Comparison of ENCODE assay signal across 8 cellular contexts in genomic region chr13:48094404-48094780, GRCh38. TPM values are rescaled to one million over a fixed set of nuclear protein-coding genes. Genes with fewer than 3 reads are reported as not detected.
DNase-seq lines count a peak whose midpoint lies in the region; ATAC-seq lines count a peak whose summit lies in the region.

No MANE protein-coding gene starts in this region.

- peak overlapping the region; percentile 74 for H3K4me3 ChIP-seq in iPS-20b (ENCODE audit: low read length)

- no peak for DNase-seq in activated T-cell treated with anti-CD3 and anti-CD28 coated beads, Interleukin-2, amount 50 U/mL, for 24 hours
- DNase-seq in activated T-cell treated with anti-CD3 and anti-CD28 coated beads, Interleukin-2, amount 50 U/mL, for 1 hour = no peak
- DNase-seq in amniotic epithelial cell (ENCODE audit: low read depth) (peak; percentile 4), HPDE6-E6E7 (ENCODE audit: extremely low spot score) (no peak), left lobe of liver (ENCODE audit: low spot score) (no peak)
- DNase-seq in stimulated activated effector memory CD8-positive, alpha-beta T cell treated with anti-CD3 and anti-CD28 coated beads, Interleukin-12 subunit alpha, Interleukin-12 subunit beta, amount 100 ng/mL, for 72 hours (ENCODE audit: low spot score in 2 of 2) = peak in 1 of 2 donors; percentile 52

- peak; percentile 21 for ATAC-seq in HG03571 (IDR thresholded peaks at IDR 0.05; ENCODE audit: unreplicated experiment)
- peak; percentile 25 for ATAC-seq in stimulated activated effector memory CD8-positive, alpha-beta T cell treated with anti-CD3 and anti-CD28 coated beads, Interleukin-12 subunit alpha, Interleukin-12 subunit beta, amount 100 ng/mL, for 72 hours
- no peak for ATAC-seq in left lobe of liver

- H3K4me3 Mint-ChIP-seq in activated T-cell treated with anti-CD3 and anti-CD28 coated beads, Interleukin-2, amount 50 U/mL, for 24 hours = peak overlapping the region; percentile 99
- peak overlapping the region; percentile 95 for H3K4me3 Mint-ChIP-seq in stimulated activated effector memory CD8-positive, alpha-beta T cell treated with anti-CD3 and anti-CD28 coated beads, Interleukin-12 subunit alpha, Interleukin-12 subunit beta, amount 100 ng/mL, for 72 hours

- H3K4me1 Mint-ChIP-seq in activated T-cell treated with anti-CD3 and anti-CD28 coated beads, Interleukin-2, amount 50 U/mL, for 24 hours (ENCODE audit: low read depth) = peaks cover 41% of the 10 kb centered on the region
- peaks cover 44% of the 10 kb centered on the region for H3K4me1 Mint-ChIP-seq in stimulated activated effector memory CD8-positive, alpha-beta T cell treated with anti-CD3 and anti-CD28 coated beads, Interleukin-12 subunit alpha, Interleukin-12 subunit beta, amount 100 ng/mL, for 72 hours

- peaks cover 40% of the 10 kb centered on the region for H3K36me3 Mint-ChIP-seq in activated T-cell treated with anti-CD3 and anti-CD28 coated beads, Interleukin-2, amount 50 U/mL, for 24 hours (ENCODE audit: low read depth)
- H3K36me3 Mint-ChIP-seq in stimulated activated effector memory CD8-positive, alpha-beta T cell treated with anti-CD3 and anti-CD28 coated beads, Interleukin-12 subunit alpha, Interleukin-12 subunit beta, amount 100 ng/mL, for 72 hours = peaks cover 32% of the 10 kb centered on the region

- no peaks in the 10 kb centered on the region for H3K9me3 ChIP-seq in iPS-20b (ENCODE audit: insufficient read depth, low read depth, low read length)

- H3K36me3 ChIP-seq in iPS-20b (ENCODE audit: insufficient read depth, low read depth, low read length) = 0 out of 2 replicates have a peak, but pooled peaks cover 3% of the 10 kb centered on the region

- H3K27me3 ChIP-seq in iPS-20b (ENCODE audit: insufficient read depth, low read length) = no peaks in the 10 kb centered on the region

- peak overlapping the region; percentile 88 for H3K9ac ChIP-seq in iPS-20b (ENCODE audit: low read depth, low read length)

- peaks cover 2% of the 10 kb centered on the region for H3K9me3 Mint-ChIP-seq in activated T-cell treated with anti-CD3 and anti-CD28 coated beads, Interleukin-2, amount 50 U/mL, for 24 hours
- H3K9me3 Mint-ChIP-seq in stimulated activated effector memory CD8-positive, alpha-beta T cell treated with anti-CD3 and anti-CD28 coated beads, Interleukin-12 subunit alpha, Interleukin-12 subunit beta, amount 100 ng/mL, for 72 hours = no peaks in the 10 kb centered on the region

- peak overlapping the region; percentile 16 for H3K27ac ChIP-seq in iPS-20b (ENCODE audit: low read length)

- peak overlapping the region; percentile 97 for H3K27ac Mint-ChIP-seq in activated T-cell treated with anti-CD3 and anti-CD28 coated beads, Interleukin-2, amount 50 U/mL, for 24 hours
- peak overlapping the region; percentile 98 for H3K27ac Mint-ChIP-seq in stimulated activated effector memory CD8-positive, alpha-beta T cell treated with anti-CD3 and anti-CD28 coated beads, Interleukin-12 subunit alpha, Interleukin-12 subunit beta, amount 100 ng/mL, for 72 hours

- peaks cover 28% of the 10 kb centered on the region for H3K4me1 ChIP-seq in iPS-20b (ENCODE audit: insufficient read depth, low read length)

- H3K27me3 Mint-ChIP-seq in activated T-cell treated with anti-CD3 and anti-CD28 coated beads, Interleukin-2, amount 50 U/mL, for 24 hours = peaks cover 2% of the 10 kb centered on the region

RNA-seq across cellular contexts. Expression of gene MED4, which starts 0.5 kb away (rescaled TPM):
- total RNA-seq in left lobe of liver = 14.7 TPM

RNA-seq across cellular contexts. Expression of gene NUDT15, which starts 56.9 kb away (rescaled TPM):
- 6.2 TPM for total RNA-seq in left lobe of liver
